In genomic region chr7:5527387-5528070, GRCh38 we compare ENCODE assay signal across 1 cellular context.
TF ChIP-seq lines count a peak whose summit lies in the region.
"Not testable (repeated sequence)": the region's sequence is repeated elsewhere in the genome, so short reads cannot be mapped to it uniquely, and the experiment has no call there.

No MANE protein-coding gene starts in this region.

TF ChIP-seq in K562, 482 proteins besides CTCF, POLR2A, EP300 and RAD21 (continues in another document):
- TF ChIP-seq BCLAF1 (IDR thresholded peaks at IDR 0.05; ENCODE audit: borderline replicate concordance in 1 of 2, control insufficient read depth in 1 of 2, low read depth in 2 of 2, low read length in 1 of 2) = 0 out of 4 replicates have a peak, but pooled peaks of 1 of the 2 experiments have one; percentile 16
- TF ChIP-seq SIN3A (IDR thresholded peaks at IDR 0.05; ENCODE audit: borderline replicate concordance in 2 of 2, control insufficient read depth in 1 of 2, low read depth in 2 of 2, low read length in 2 of 2) = 0 out of 4 replicates have a peak, but pooled peaks of 1 of the 2 experiments have one; percentile 18
- 0 out of 4 replicates have a peak, but pooled peaks of 1 of the 2 experiments have one; percentile 3 for TF ChIP-seq TBL1XR1 (IDR thresholded peaks at IDR 0.05; ENCODE audit: low read length in 2 of 2)
- TF ChIP-seq ZNF609 (CRISPR knock-in tag; IDR thresholded peaks at IDR 0.05; ENCODE audit: borderline replicate concordance) = peak; percentile 21; the same call in 1 of the 2 replicates
- peak; percentile 86 for TF ChIP-seq POLR2B (IDR thresholded peaks at IDR 0.05; ENCODE audit: low read depth, partially characterized antibody)
- TF ChIP-seq ETS1 (conservative IDR thresholded peaks at IDR 0.05; ENCODE audit: control insufficient read depth, low read depth, low read length) = 0 out of 2 replicates have a peak, but pooled peaks have one; percentile 34
- 0 out of 2 replicates have a peak, but pooled peaks have one; percentile 49 for TF ChIP-seq ZNF232 (CRISPR knock-in tag; IDR thresholded peaks at IDR 0.05)
- TF ChIP-seq HNRNPL (IDR thresholded peaks at IDR 0.05; ENCODE audit: low read depth, low read length) = peak; percentile 44; the same call in 1 of the 2 replicates
- 0 out of 2 replicates have a peak, but pooled peaks have one; percentile 11 for TF ChIP-seq SP1 (CRISPR knock-in tag; IDR thresholded peaks at IDR 0.05)
- TF ChIP-seq TEAD1 (CRISPR knock-in tag; IDR thresholded peaks at IDR 0.05) = peak in 1 of 2 experiments; percentile 56; a peak in 1 of 4 replicates
- TF ChIP-seq SIRT6 (IDR thresholded peaks at IDR 0.05; ENCODE audit: low read depth, low read length) = peak; percentile 86
- peak; percentile 11; the same call in 1 of the 2 replicates for TF ChIP-seq CTBP1 (IDR thresholded peaks at IDR 0.05; ENCODE audit: borderline replicate concordance)
- peak; percentile 65; the same call in 1 of the 2 replicates for TF ChIP-seq E2F5 (CRISPR knock-in tag; IDR thresholded peaks at IDR 0.05)
- TF ChIP-seq TFAP4 (CRISPR knock-in tag; IDR thresholded peaks at IDR 0.05; ENCODE audit: borderline replicate concordance) = peak; percentile 46; the same call in 1 of the 2 replicates
- 0 out of 2 replicates have a peak, but pooled peaks have one; percentile 60 for TF ChIP-seq POLR2AphosphoS5 (IDR thresholded peaks at IDR 0.05; ENCODE audit: control insufficient read depth, insufficient read depth, low read depth, low read length)
- TF ChIP-seq NCOR1 (IDR thresholded peaks at IDR 0.05) = 0 out of 2 replicates have a peak, but pooled peaks have one; percentile 12
- peak; percentile 81; the same call in 1 of the 2 replicates for TF ChIP-seq THRAP3 (IDR thresholded peaks at IDR 0.05; ENCODE audit: borderline replicate concordance)
- TF ChIP-seq JUN (IDR thresholded peaks at IDR 0.05; ENCODE audit: borderline replicate concordance, low read depth, low read length); TOE1 (IDR thresholded peaks at IDR 0.05; ENCODE audit: borderline replicate concordance): not testable (repeated sequence)
- peak; percentile 70; the same call in 1 of the 2 replicates for TF ChIP-seq JUN (CRISPR knock-in tag; IDR thresholded peaks at IDR 0.05; ENCODE audit: borderline replicate concordance)
- peak; percentile 90; the same call in 1 of the 2 replicates for TF ChIP-seq TOE1 (CRISPR knock-in tag; IDR thresholded peaks at IDR 0.05; ENCODE audit: borderline replicate concordance, low read depth)
- peak; percentile 83 for TF ChIP-seq ZBTB33 (CRISPR knock-in tag; IDR thresholded peaks at IDR 0.05)
- 0 out of 2 replicates have a peak, but pooled peaks have one; percentile 18 for TF ChIP-seq HDGF (IDR thresholded peaks at IDR 0.05)
- TF ChIP-seq PRPF4 (IDR thresholded peaks at IDR 0.05; ENCODE audit: insufficient read depth, low read depth, low read length, poor library complexity, severe bottlenecking) = peak; percentile 7
- 0 out of 2 replicates have a peak, but pooled peaks have one; percentile 13 for TF ChIP-seq ZSCAN29 (IDR thresholded peaks at IDR 0.05)
- peak in 1 of 2 experiments; percentile 42; a peak in 1 of 4 replicates for TF ChIP-seq MLLT1 (IDR thresholded peaks at IDR 0.05)
